8 cellular contexts compared by ENCODE assay signal in the genomic region with DNA sequence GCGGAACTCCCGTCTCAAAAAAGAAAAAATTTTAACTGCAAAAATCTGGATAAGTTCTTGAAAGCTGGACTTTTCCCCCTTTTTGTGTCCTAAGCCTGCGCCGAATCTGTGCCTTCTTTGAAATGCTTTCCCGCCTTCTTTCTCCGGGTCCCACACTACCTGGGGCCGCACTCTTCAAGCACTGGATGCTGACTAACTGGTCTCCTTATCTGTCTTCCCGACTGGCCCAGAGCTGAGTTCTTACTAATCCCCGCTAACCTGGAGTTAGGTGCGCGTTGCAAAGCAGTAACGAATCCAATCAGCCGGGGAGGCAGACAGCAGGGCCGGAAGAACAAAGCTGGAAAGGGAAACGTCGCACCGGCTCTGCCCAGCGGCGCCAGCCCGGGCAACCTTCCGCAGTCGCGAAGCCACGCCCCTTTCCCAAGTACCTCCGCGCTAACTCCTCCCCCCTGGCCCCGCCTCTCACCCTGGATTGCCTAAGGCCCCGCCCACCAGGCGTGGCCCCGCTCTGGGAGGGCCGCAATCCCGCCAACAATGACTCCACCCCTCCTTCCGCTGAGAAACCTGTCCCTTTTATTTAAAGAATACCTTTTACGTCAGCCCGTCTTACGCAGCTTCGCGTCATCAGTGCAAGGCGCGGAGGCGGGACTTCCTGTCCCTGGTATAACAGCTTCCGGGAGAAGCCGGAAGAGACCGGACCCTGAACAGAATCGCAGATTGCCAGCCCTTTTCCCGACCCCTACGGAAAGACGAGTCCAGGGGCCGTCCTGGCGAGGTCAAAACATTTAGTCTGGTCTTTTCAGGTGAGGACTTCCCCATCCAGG. TPM values are rescaled to one million over a fixed set of nuclear protein-coding genes. Genes with fewer than 3 reads are reported as not detected.
DNase-seq lines count a peak whose midpoint lies in the region; ATAC-seq and TF ChIP-seq lines count a peak whose summit lies in the region.

A gene (plus strand): TSS at position 666 of the 824 bp plus-strand sequence. CDS start 737 bp downstream, outside the sequence.

- H3K79me2 ChIP-seq in KMS-11 (ENCODE audit: insufficient read depth, low read depth): peaks cover 54% of the 10 kb centered on the region

- TF ChIP-seq CTCF in KMS-11 (conservative IDR thresholded peaks at IDR 0.05; ENCODE audit: low read depth, low read length) (no peak), Peyer's patch (IDR thresholded peaks at IDR 0.05) (no peak)

- H3K4me1 ChIP-seq in KMS-11 (ENCODE audit: low read depth, poor library complexity, severe bottlenecking) (peaks cover 50% of the 10 kb centered on the region), Peyer's patch (peaks cover 0 to 26% (median 19%) of the 10 kb centered on the region in 4 donors), muscle layer of colon (ENCODE audit: insufficient read depth, low read length) (peaks cover 23% of the 10 kb centered on the region)

- peak within 1 kb of the TSS; percentile 72 for H3K9ac ChIP-seq in KMS-11
- H3K9ac ChIP-seq in muscle layer of colon (ENCODE audit: low read length): peak within 1 kb of the TSS; percentile 99

- H3K27ac ChIP-seq in KMS-11 (peak within 1 kb of the TSS; percentile 67), Peyer's patch (peak within 1 kb of the TSS; percentile 95 to 99 (median 98)), muscle layer of colon (ENCODE audit: low read depth, low read length) (peak within 1 kb of the TSS; percentile 92)

- DNase-seq in DMS53 treated with DMSO at 0.1 percent for 48 hours (lab: John Stamatoyannopoulos, UW; ENCODE audit: unreplicated experiment) (peak; percentile 99), Peyer's patch (peak; percentile 100)
- DNase-seq in activated T-cell treated with anti-CD3 and anti-CD28 coated beads, Interleukin-2, amount 50 U/mL, for 48 hours: peak; percentile 99 to 100
- peak; percentile 98 for DNase-seq in stimulated activated CD8-positive, alpha-beta memory T cell treated with anti-CD3 and anti-CD28 coated beads, Interleukin-7, amount 100 ng/mL, for 24 hours (ENCODE audit: low read depth)

- H3K4me2 ChIP-seq in KMS-11: peak within 1 kb of the TSS; percentile 91

- ATAC-seq in GM21737 (IDR thresholded peaks at IDR 0.05; ENCODE audit: unreplicated experiment): peak; percentile 82
- ATAC-seq in esophagus mucosa: peak; percentile 97

- H4K20me1 ChIP-seq in KMS-11 (ENCODE audit: insufficient read depth): no peaks in the 10 kb centered on the region

- peak within 1 kb of the TSS; percentile 49 for H2AFZ ChIP-seq in KMS-11 (ENCODE audit: low read depth)

- H3K4me3 ChIP-seq in KMS-11 (IDR thresholded peaks at IDR 0.05; ENCODE audit: insufficient read depth, low read depth, low read length) (no peak within 1 kb of the TSS), Peyer's patch (peak within 1 kb of the TSS; percentile 62 to 94 (median 83)), muscle layer of colon (ENCODE audit: low read depth in 1 of 2, low read length in 2 of 2) (peak within 1 kb of the TSS; percentile 75 to 99)

- H3K36me3 ChIP-seq in KMS-11 (ENCODE audit: insufficient read depth): peaks cover 9% of the 10 kb centered on the region; the same call in 1 of the 2 replicates
- peaks cover 0 to 34% (median 0%) of the 10 kb centered on the region in 3 donors for H3K36me3 ChIP-seq in Peyer's patch
- H3K36me3 ChIP-seq in muscle layer of colon (ENCODE audit: insufficient read depth, low read length): peaks cover 27% of the 10 kb centered on the region

- H3K27me3 ChIP-seq in KMS-11 (ENCODE audit: insufficient read depth, low read depth) (no peaks in the 10 kb centered on the region), Peyer's patch (no peaks in the 10 kb centered on the region), muscle layer of colon (ENCODE audit: control insufficient read depth in 1 of 2, insufficient read depth in 2 of 2, low read length in 2 of 2) (no peaks in the 10 kb centered on the region)

- H3K9me3 ChIP-seq in Peyer's patch (no peaks in the 10 kb centered on the region), muscle layer of colon (ENCODE audit: low read length) (no peaks in the 10 kb centered on the region)

- peak; percentile 82 to 91 for TF ChIP-seq POLR2A in Peyer's patch (IDR thresholded peaks at IDR 0.05)

RNA-seq across cellular contexts. Expression of the gene that starts here (rescaled TPM):
- total RNA-seq in Peyer's patch (10 to 100 TPM; 19.8 to 66.6 (median 52.7) TPM), esophagus mucosa (18.2 TPM)
